In genomic region chr12:27012982-27013255, GRCh38 we compare ENCODE assay signal across 9 cellular contexts. TPM values are rescaled to one million over a fixed set of nuclear protein-coding genes. Genes with fewer than 3 reads are reported as not detected.
DNase-seq lines count a peak whose midpoint lies in the region; ATAC-seq and TF ChIP-seq lines count a peak whose summit lies in the region.
"Had no signal": no experiment of that assay in that cellular context is flagged by ENCODE, and none has a peak within 500 bp of the region (broad histone marks: within the 10 kb centered on the region; RNA-seq: fewer than 3 reads in every experiment).

No MANE protein-coding gene starts in this region.

- H3K9ac ChIP-seq in mammary epithelial cell (ENCODE audit: insufficient read depth, low read length): peak overlapping the region; percentile 94

- H3K27me3 ChIP-seq in CD8-positive, alpha-beta memory T cell (ENCODE audit: insufficient read depth, low read length, poor library complexity, severe bottlenecking): no peaks in the 10 kb centered on the region
- H3K27me3 ChIP-seq in mammary epithelial cell (ENCODE audit: insufficient read depth, low read length) (no peaks in the 10 kb centered on the region), heart left ventricle (no peaks in the 10 kb centered on the region)
- no peaks in the 10 kb centered on the region for H3K27me3 ChIP-seq in naive thymus-derived CD4-positive, alpha-beta T cell (ENCODE audit: control insufficient read depth in 2 of 2, insufficient read depth in 2 of 2, low read length in 2 of 2)

- H2AFZ ChIP-seq in mammary epithelial cell (ENCODE audit: low read depth, low read length): peak overlapping the region; percentile 79

- no peak for DNase-seq in CD8-positive, alpha-beta memory T cell
- DNase-seq in mammary epithelial cell (peak; percentile 51), mesenteric fat pad (ENCODE audit: low spot score) (no peak), AML-193 (lab: John Stamatoyannopoulos, UW) (no peak), heart left ventricle (no peak)
- DNase-seq in naive thymus-derived CD4-positive, alpha-beta T cell: no peak
- DNase-seq: effector CD8-positive, alpha-beta T cell had no signal

- peak overlapping the region; percentile 80 to 98 (median 94) for H3K4me3 Mint-ChIP-seq in CD8-positive, alpha-beta memory T cell
- H3K4me3 Mint-ChIP-seq in naive thymus-derived CD4-positive, alpha-beta T cell: peak overlapping the region; percentile 80 to 97 (median 94)

- peak overlapping the region in 2 of 8 donors; percentile 94 to 98 for H3K27ac Mint-ChIP-seq in CD8-positive, alpha-beta memory T cell
- H3K27ac Mint-ChIP-seq in naive thymus-derived CD4-positive, alpha-beta T cell: peak overlapping the region in 5 of 9 donors; percentile 19 to 96 (median 25)

- H3K9me3 ChIP-seq in CD8-positive, alpha-beta memory T cell (ENCODE audit: low read length): no peaks in the 10 kb centered on the region
- no peaks in the 10 kb centered on the region for H3K9me3 ChIP-seq in KOPT-K1 (ENCODE audit: insufficient read depth, low read length, poor library complexity, severe bottlenecking)
- no peaks in the 10 kb centered on the region for H3K9me3 ChIP-seq in mammary epithelial cell (replicated peaks; ENCODE audit: insufficient read depth, low read length)
- no peaks in the 10 kb centered on the region for H3K9me3 ChIP-seq in naive thymus-derived CD4-positive, alpha-beta T cell (ENCODE audit: control insufficient read depth in 2 of 3, low read length in 3 of 3)
- H3K9me3 ChIP-seq in heart left ventricle: no peaks in the 10 kb centered on the region

- intact Hi-C loops in mammary epithelial cell (cut with micrococcal nuclease) (loop anchor here (5.0 to 10.0 kb wide), 2 partner anchors 372 to 689 kb away; no protein-coding TSS in a partner anchor), heart left ventricle (cut with DNase I) (loop anchor here in 9 of 10 donors (2.0 to 10.0 kb wide), 8 partner anchors 76 to 692 kb away; partner anchors contain the start of genes INTS13 (in 7 of the 9), FGFR1OP2 (in 6 of the 9) and STK38L (in 2 of the 9))
- intact Hi-C loops in naive thymus-derived CD4-positive, alpha-beta T cell (cut with micrococcal nuclease): loop anchor here in 1 of 2 donors (10.0 kb wide), 1 partner anchor 898 kb away; no protein-coding TSS in a partner anchor

- H4K20me1 ChIP-seq in mammary epithelial cell (ENCODE audit: insufficient read depth, low read length): no peaks in the 10 kb centered on the region

- H3K79me2 ChIP-seq in mammary epithelial cell (ENCODE audit: insufficient read depth, low read length): peaks cover 62% of the 10 kb centered on the region

- peak overlapping the region; percentile 95 for H3K4me2 ChIP-seq in mammary epithelial cell (ENCODE audit: insufficient read depth, low read depth, low read length)

- CTCF ChIA-PET in CD8-positive, alpha-beta memory T cell (lab: Charles Lee): interaction anchor here (1.3 to 2.7 kb wide), 9 partner anchors 9 to 293 kb away, joined by 3 to 15 read pairs (median 6); partner anchors contain the start of genes ITPR2 and MED21
- CTCF ChIA-PET in mammary epithelial cell (lab: Charles Lee; ENCODE audit: low non-redundant PET): interaction anchor here (1.3 kb wide), 1 partner anchor 293 kb away, joined by 9 read pairs; no protein-coding TSS in a partner anchor
- CTCF ChIA-PET in naive thymus-derived CD4-positive, alpha-beta T cell (lab: Charles Lee): interaction anchor here (0.8 to 1.6 kb wide), 3 partner anchors 10 to 294 kb away, joined by 3 to 6 read pairs (median 3); no protein-coding TSS in a partner anchor

- H3K27ac ChIP-seq in CD8-positive, alpha-beta memory T cell (ENCODE audit: low read depth, low read length): no peak overlapping the region
- peak overlapping the region; percentile 99 for H3K27ac ChIP-seq in KOPT-K1 (ENCODE audit: low read depth, low read length, poor library complexity, severe bottlenecking)
- peak overlapping the region; percentile 98 for H3K27ac ChIP-seq in mammary epithelial cell (ENCODE audit: insufficient read depth, low read depth, low read length)
- peak overlapping the region; percentile 84 for H3K27ac ChIP-seq in naive thymus-derived CD4-positive, alpha-beta T cell (ENCODE audit: low read depth, low read length)
- peak overlapping the region in 1 of 12 donors; percentile 97 for H3K27ac ChIP-seq in heart left ventricle

- H3K27me3 Mint-ChIP-seq in CD8-positive, alpha-beta memory T cell: no peaks in the 10 kb centered on the region
- H3K27me3 Mint-ChIP-seq in naive thymus-derived CD4-positive, alpha-beta T cell: no peaks in the 10 kb centered on the region

- no TSS peak for BruUV-seq in mammary epithelial cell (replicated peaks; lab: Mats Ljungman, UMichigan)

- peaks cover 33% of the 10 kb centered on the region for H3K4me1 ChIP-seq in CD8-positive, alpha-beta memory T cell (ENCODE audit: insufficient read depth, low read length)
- H3K4me1 ChIP-seq in mammary epithelial cell (ENCODE audit: insufficient read depth, low read length) (peaks cover 38% of the 10 kb centered on the region), heart left ventricle (peaks cover 0 to 59% (median 32%) of the 10 kb centered on the region in 12 donors)
- H3K4me1 ChIP-seq in naive thymus-derived CD4-positive, alpha-beta T cell (ENCODE audit: control insufficient read depth in 2 of 2, insufficient read depth in 2 of 2, low read length in 2 of 2): peaks cover 24 to 29% of the 10 kb centered on the region in 2 donors

- ATAC-seq in naive thymus-derived CD4-positive, alpha-beta T cell: no peak
- ATAC-seq in HG02588 (IDR thresholded peaks at IDR 0.05; ENCODE audit: unreplicated experiment) (no peak), heart left ventricle (no peak)

- dilution Hi-C loops in mammary epithelial cell (cut with HindIII; ENCODE audit: low sequenced_read_pairs): no loop called here

- no peaks in the 10 kb centered on the region for H3K9me3 Mint-ChIP-seq in CD8-positive, alpha-beta memory T cell
- H3K9me3 Mint-ChIP-seq in naive thymus-derived CD4-positive, alpha-beta T cell: no peaks in the 10 kb centered on the region

- TF ChIP-seq CTCF in mammary epithelial cell (conservative IDR thresholded peaks at IDR 0.05 in 1 of 2, IDR thresholded peaks at IDR 0.05 in 1 of 2; ENCODE audit: extremely low read depth in 1 of 2, insufficient read depth in 1 of 2, low read depth in 1 of 2, low read length in 2 of 2) (no peak), heart left ventricle (IDR thresholded peaks at IDR 0.05) (no peak)

- H3K4me3 ChIP-seq in CD8-positive, alpha-beta memory T cell (ENCODE audit: low read length): no peak overlapping the region
- H3K4me3 ChIP-seq in mammary epithelial cell (replicated peaks in 1 of 3; ENCODE audit: insufficient read depth in 1 of 3, low read depth in 2 of 3, low read length in 3 of 3): peak overlapping the region; percentile 73 to 97 (median 96)
- peak overlapping the region; percentile 92 for H3K4me3 ChIP-seq in naive thymus-derived CD4-positive, alpha-beta T cell (ENCODE audit: low read length)
- H3K4me3 ChIP-seq in heart left ventricle: peak overlapping the region in 5 of 12 donors; percentile 78 to 97 (median 93)

- WGBS in mammary epithelial cell (ENCODE audit: low coverage, missing lambda C conversion rate): 2% methylated on average over 3 of the region's 5 CpGs
- 78% methylated on average over 5 of the region's 5 CpGs for WGBS in heart left ventricle, 4 donors

- in situ Hi-C loops in mammary epithelial cell (cut with MboI; ENCODE audit: low sequenced_read_pairs in 2 of 2): no loop called here

- POLR2A ChIA-PET in CD8-positive, alpha-beta memory T cell (lab: Charles Lee): interaction anchor here (1.9 to 2.3 kb wide), 2 partner anchors 10 to 180 kb away, joined by 9 to 21 read pairs; partner anchors contain the start of genes ITPR2 and MED21
- POLR2A ChIA-PET in naive thymus-derived CD4-positive, alpha-beta T cell (lab: Charles Lee): interaction anchor here (0.7 to 4.7 kb wide), 8 partner anchors 9 to 902 kb away, joined by 3 to 34 read pairs (median 4); partner anchors contain the start of genes ITPR2 and MED21

- H3K36me3 ChIP-seq in CD8-positive, alpha-beta memory T cell (ENCODE audit: insufficient read depth, low read length): peaks cover 4% of the 10 kb centered on the region
- peaks cover 29% of the 10 kb centered on the region for H3K36me3 ChIP-seq in KOPT-K1 (ENCODE audit: insufficient read depth, low read length)
- peaks cover 2% of the 10 kb centered on the region for H3K36me3 ChIP-seq in mammary epithelial cell (ENCODE audit: insufficient read depth, low read length)
- no peaks in the 10 kb centered on the region for H3K36me3 ChIP-seq in naive thymus-derived CD4-positive, alpha-beta T cell (ENCODE audit: control insufficient read depth in 2 of 3, insufficient read depth in 3 of 3, low read length in 3 of 3)
- peaks cover 0 to 4% (median 0%) of the 10 kb centered on the region in 9 donors for H3K36me3 ChIP-seq in heart left ventricle

- TF ChIP-seq POLR2A in heart left ventricle (IDR thresholded peaks at IDR 0.05): no peak

- peaks cover 0 to 11% (median 9%) of the 10 kb centered on the region in 3 donors for H3K36me3 Mint-ChIP-seq in CD8-positive, alpha-beta memory T cell
- peaks cover 0 to 16% (median 10%) of the 10 kb centered on the region in 5 donors for H3K36me3 Mint-ChIP-seq in naive thymus-derived CD4-positive, alpha-beta T cell

- H3K4me1 Mint-ChIP-seq in CD8-positive, alpha-beta memory T cell: peaks cover 49 to 61% (median 58%) of the 10 kb centered on the region in 3 donors
- H3K4me1 Mint-ChIP-seq in naive thymus-derived CD4-positive, alpha-beta T cell: peaks cover 29 to 67% (median 55%) of the 10 kb centered on the region in 7 donors

RNA-seq across cellular contexts. Expression of gene TM7SF3, which starts 1.3 kb away (rescaled TPM):
- 10 to 100 TPM; 38.8 to 42.9 TPM for total RNA-seq in CD8-positive, alpha-beta memory T cell
- 50.1 TPM for polyA plus RNA-seq in CD8-positive, alpha-beta memory T cell
- 100 to 1,000 TPM; 182 to 298 TPM for total RNA-seq in mammary epithelial cell
- polyA plus RNA-seq in mammary epithelial cell: 279 TPM
- polyA minus RNA-seq in mammary epithelial cell: 752 TPM
- total RNA-seq in naive thymus-derived CD4-positive, alpha-beta T cell: 10 to 100 TPM; 24.4 to 57.3 (median 28.5) TPM
- polyA plus RNA-seq in naive thymus-derived CD4-positive, alpha-beta T cell: 10 to 100 TPM; 56.3 to 61.7 TPM
- total RNA-seq in mesenteric fat pad: 38.3 TPM
- 10 to 100 TPM; 13.8 to 84.0 (median 28.3) TPM for total RNA-seq in heart left ventricle
- polyA plus RNA-seq in heart left ventricle: 10 to 100 TPM in 1 of 2 donors, 1 to 10 TPM in 1; 5.8 to 16.1 TPM

RNA-seq across cellular contexts. Expression of gene MED21, which starts 9.4 kb away (rescaled TPM):
- total RNA-seq in CD8-positive, alpha-beta memory T cell: 10 to 100 TPM; 36.2 to 42.2 TPM
- polyA plus RNA-seq in CD8-positive, alpha-beta memory T cell: 19.7 TPM
- total RNA-seq in mammary epithelial cell: 100 to 1,000 TPM in 1 of 2 donors, 10 to 100 TPM in 1; 81.0 to 120 TPM
- polyA plus RNA-seq in mammary epithelial cell: 55.8 TPM
- polyA minus RNA-seq in mammary epithelial cell: 39.1 TPM
- total RNA-seq in naive thymus-derived CD4-positive, alpha-beta T cell: 10 to 100 TPM; 42.4 to 93.5 (median 72.9) TPM
- 10 to 100 TPM; 12.0 to 16.4 TPM for polyA plus RNA-seq in naive thymus-derived CD4-positive, alpha-beta T cell
- 35.6 TPM for total RNA-seq in mesenteric fat pad
- total RNA-seq in heart left ventricle: 10 to 100 TPM; 31.0 to 61.6 (median 52.9) TPM
- 10 to 100 TPM; 32.2 to 45.9 TPM for polyA plus RNA-seq in heart left ventricle
